Comparison of ENCODE assay signal across 7 cellular contexts in genomic region chr9:111662851-111663823, GRCh38. TPM values are rescaled to one million over a fixed set of nuclear protein-coding genes. Genes with fewer than 3 reads are reported as not detected.
DNase-seq lines count a peak whose midpoint lies in the region; ATAC-seq and TF ChIP-seq lines count a peak whose summit lies in the region.

No MANE protein-coding gene starts in this region.

- peaks cover 13% of the 10 kb centered on the region for H3K27me3 Mint-ChIP-seq in WTC11 (ENCODE audit: low read depth)

- no peaks in the 10 kb centered on the region for H3K9me3 Mint-ChIP-seq in WTC11

- DNase-seq in HFF-Myc (ENCODE audit: extremely low read depth, low read depth) (no peak), WTC11 (ENCODE audit: low spot score) (peak; percentile 48), fibroblast of pulmonary artery (ENCODE audit: low read depth) (no peak), skeletal muscle cell (ENCODE audit: low read depth) (no peak)

- H3K27ac Mint-ChIP-seq in WTC11 = peak overlapping the region; percentile 76

- peaks cover 14% of the 10 kb centered on the region for H3K36me3 Mint-ChIP-seq in WTC11

- H3K4me3 ChIP-seq in HFF-Myc (replicated peaks; ENCODE audit: low read depth, low read length) (peak overlapping the region; percentile 75), fibroblast of pulmonary artery (replicated peaks; ENCODE audit: low read depth, low read length) (peak overlapping the region; percentile 80), skeletal muscle cell (ENCODE audit: low read depth, low read length) (peak overlapping the region; percentile 80)

- peaks cover 18% of the 10 kb centered on the region for H3K4me1 Mint-ChIP-seq in WTC11

- ATAC-seq in WTC11 (peak; percentile 70), GM18858 (IDR thresholded peaks at IDR 0.05; ENCODE audit: unreplicated experiment) (no peak), GM21825 (IDR thresholded peaks at IDR 0.05; ENCODE audit: unreplicated experiment) (no peak), GM21447 (IDR thresholded peaks at IDR 0.05; ENCODE audit: unreplicated experiment) (no peak)

- POLR2A ChIA-PET in WTC11 (lab: Charles Lee) = interaction anchor here (2.4 kb wide), 1 partner anchor 32 kb away, joined by 11 read pairs; the partner anchor contains the start of gene DNAJC25

- H3K4me3 Mint-ChIP-seq in WTC11 = peak overlapping the region; percentile 94

- CTCF ChIA-PET in WTC11 (lab: Charles Lee) = interaction anchor here (0.7 to 2.2 kb wide), 3 partner anchors 65 to 429 kb away, joined by 3 to 8 read pairs (median 3); no protein-coding TSS in a partner anchor

- no peak for TF ChIP-seq CTCF in HFF-Myc (IDR thresholded peaks at IDR 0.05; ENCODE audit: low read depth, low read length, missing control alignments)
- no peak for TF ChIP-seq CTCF in WTC11 (IDR thresholded peaks at IDR 0.05)
- TF ChIP-seq CTCF in fibroblast of pulmonary artery (IDR thresholded peaks at IDR 0.05; ENCODE audit: low read length, missing control alignments) = no peak

TF ChIP-seq in WTC11, 78 proteins besides CTCF, POLR2A, EP300 and RAD21:
- TF ChIP-seq ZNF281 (CRISPR knock-in tag; IDR thresholded peaks at IDR 0.05) (no peak), ZSCAN18 (CRISPR knock-in tag; IDR thresholded peaks at IDR 0.05) (no peak), SMAD3 (CRISPR knock-in tag; IDR thresholded peaks at IDR 0.05; ENCODE audit: borderline replicate concordance) (no peak), KAT7 (CRISPR knock-in tag; IDR thresholded peaks at IDR 0.05; ENCODE audit: borderline replicate concordance) (no peak), PRDM15 (CRISPR knock-in tag; IDR thresholded peaks at IDR 0.05) (no peak), SOX15 (CRISPR knock-in tag; IDR thresholded peaks at IDR 0.05) (no peak), PREB (CRISPR knock-in tag; IDR thresholded peaks at IDR 0.05; ENCODE audit: borderline replicate concordance) (no peak), GRHL2 (CRISPR knock-in tag; IDR thresholded peaks at IDR 0.05; ENCODE audit: insufficient replicate concordance, severe bottlenecking) (no peak), ATF3 (CRISPR knock-in tag; conservative IDR thresholded peaks at IDR 0.05) (no peak)
TF ChIP-seq in WTC11: peak in this region for 0.

RNA-seq across cellular contexts. Expression of gene GNG10, which starts 1.7 kb away (rescaled TPM):
- 17.2 to 25.3 TPM (median 22.1 TPM) in 3 replicates for total RNA-seq in WTC11 (2021)

RNA-seq across cellular contexts. Expression of gene DNAJC25, which starts 32.0 kb away (rescaled TPM):
- total RNA-seq in WTC11 (2021) = 6.1 to 7.4 TPM (median 6.8 TPM) in 3 replicates
